21 cellular contexts compared by ENCODE assay signal in genomic region chr18:70310560-70311320, GRCh38.
"Had no signal": no experiment of that assay in that cellular context is flagged by ENCODE, and none has a peak within 500 bp of the region (broad histone marks: within the 10 kb centered on the region; RNA-seq: fewer than 3 reads in every experiment).

No MANE protein-coding gene starts in this region.

- H3K4me1 ChIP-seq: body of pancreas had no signal

- H3K27ac Mint-ChIP-seq: activated B cell treated with CpG ODN at 0.5 μM for 24 hours; activated CD4-positive, alpha-beta T cell treated with anti-CD3 and anti-CD28 coated beads, Interleukin-2, amount 10 ng/mL, durations not matched to agents 7 days and 5 days; activated naive CD4-positive, alpha-beta T cell treated with anti-CD3 and anti-CD28 coated beads, Interleukin-2, amount 10 ng/mL, durations not matched to agents 7 days and 5 days; immature natural killer cell; memory B cell; natural killer cell treated with Interleukin-12 subunit alpha and Interleukin-12 subunit beta and Interleukin-15 and Interleukin-18, amount 100 ng/mL, for 72 hours; stimulated activated naive B cell treated with anti-CD40 and anti-IgM and Interleukin-4, amounts not matched to agents 10 μg/mL and 1 μg/mL and 100 μg/mL, for 72 hours; T-helper 17 cell had no signal

- H3K36me3 Mint-ChIP-seq: activated naive CD4-positive, alpha-beta T cell treated with anti-CD3 and anti-CD28 coated beads, Interleukin-2, amount 10 ng/mL, durations not matched to agents 7 days and 5 days; immature natural killer cell; memory B cell; natural killer cell treated with Interleukin-12 subunit alpha and Interleukin-12 subunit beta and Interleukin-15 and Interleukin-18, amount 100 ng/mL, for 72 hours; stimulated activated naive B cell treated with anti-CD40 and anti-IgM and Interleukin-4, amounts not matched to agents 10 μg/mL and 1 μg/mL and 100 μg/mL, for 72 hours had no signal

- H3K36me3 ChIP-seq: adrenal gland, spleen, upper lobe of left lung had no signal

- H3K4me3 ChIP-seq: adrenal gland, body of pancreas, dorsolateral prefrontal cortex, psoas muscle, spleen, upper lobe of left lung had no signal

- DNase-seq: activated B cell treated with CpG ODN at 0.5 μM for 24 hours; activated CD4-positive, alpha-beta T cell treated with anti-CD3 and anti-CD28 coated beads, Interleukin-2, amount 10 ng/mL, durations not matched to agents 7 days and 5 days; activated CD8-positive, alpha-beta memory T cell treated with anti-CD3 and anti-CD28 coated beads for 24 hours; activated naive CD4-positive, alpha-beta T cell treated with anti-CD3 and anti-CD28 coated beads, Interleukin-2, amount 10 ng/mL, durations not matched to agents 7 days and 5 days; adrenal gland; body of pancreas; dorsolateral prefrontal cortex; glutamatergic neuron; immature natural killer cell; psoas muscle; spleen; stimulated activated CD4-positive, alpha-beta T cell treated with anti-CD3 and anti-CD28 coated beads, Interleukin-1b, Interleukin-23, amount 100 ng/mL, for 48 hours; stimulated activated naive B cell treated with anti-CD40 and anti-IgM and Interleukin-4, amounts not matched to agents 10 μg/mL and 1 μg/mL and 100 μg/mL, for 72 hours; substantia nigra; T-helper 17 cell; upper lobe of left lung had no signal

- H3K4me1 Mint-ChIP-seq: activated B cell treated with CpG ODN at 0.5 μM for 24 hours; activated CD4-positive, alpha-beta T cell treated with anti-CD3 and anti-CD28 coated beads, Interleukin-2, amount 10 ng/mL, durations not matched to agents 7 days and 5 days; activated naive CD4-positive, alpha-beta T cell treated with anti-CD3 and anti-CD28 coated beads, Interleukin-2, amount 10 ng/mL, durations not matched to agents 7 days and 5 days; memory B cell had no signal

- ATAC-seq: body of pancreas; esophagus mucosa; natural killer cell treated with Interleukin-12 subunit alpha and Interleukin-12 subunit beta and Interleukin-15 and Interleukin-18, amount 100 ng/mL, for 72 hours; sciatic nerve; stimulated activated naive B cell treated with anti-CD40 and anti-IgM and Interleukin-4, amounts not matched to agents 10 μg/mL and 1 μg/mL and 100 μg/mL, for 72 hours; T-helper 17 cell had no signal

- H3K4me3 Mint-ChIP-seq: activated B cell treated with CpG ODN at 0.5 μM for 24 hours; activated CD4-positive, alpha-beta T cell treated with anti-CD3 and anti-CD28 coated beads, Interleukin-2, amount 10 ng/mL, durations not matched to agents 7 days and 5 days; activated naive CD4-positive, alpha-beta T cell treated with anti-CD3 and anti-CD28 coated beads, Interleukin-2, amount 10 ng/mL, durations not matched to agents 7 days and 5 days; immature natural killer cell; memory B cell; natural killer cell treated with Interleukin-12 subunit alpha and Interleukin-12 subunit beta and Interleukin-15 and Interleukin-18, amount 100 ng/mL, for 72 hours; stimulated activated naive B cell treated with anti-CD40 and anti-IgM and Interleukin-4, amounts not matched to agents 10 μg/mL and 1 μg/mL and 100 μg/mL, for 72 hours; T-helper 17 cell had no signal

- H3K9me3 ChIP-seq: adrenal gland, body of pancreas, upper lobe of left lung had no signal

- H3K27me3 Mint-ChIP-seq: activated B cell treated with CpG ODN at 0.5 μM for 24 hours; activated CD4-positive, alpha-beta T cell treated with anti-CD3 and anti-CD28 coated beads, Interleukin-2, amount 10 ng/mL, durations not matched to agents 7 days and 5 days; activated naive CD4-positive, alpha-beta T cell treated with anti-CD3 and anti-CD28 coated beads, Interleukin-2, amount 10 ng/mL, durations not matched to agents 7 days and 5 days; memory B cell; natural killer cell treated with Interleukin-12 subunit alpha and Interleukin-12 subunit beta and Interleukin-15 and Interleukin-18, amount 100 ng/mL, for 72 hours; stimulated activated naive B cell treated with anti-CD40 and anti-IgM and Interleukin-4, amounts not matched to agents 10 μg/mL and 1 μg/mL and 100 μg/mL, for 72 hours; T-helper 17 cell had no signal

- FAIRE-seq: endometrium had no signal

- H3K9me3 Mint-ChIP-seq: natural killer cell treated with Interleukin-12 subunit alpha and Interleukin-12 subunit beta and Interleukin-15 and Interleukin-18, amount 100 ng/mL, for 72 hours had no signal

- H3K27ac ChIP-seq: adrenal gland, body of pancreas, psoas muscle, spleen, upper lobe of left lung had no signal

- H3K27me3 ChIP-seq: adrenal gland, body of pancreas, dorsolateral prefrontal cortex, spleen, upper lobe of left lung had no signal
